8 cellular contexts compared by ENCODE assay signal in genomic region chr1:147225193-147225730, GRCh38. TPM values are rescaled to one million over a fixed set of nuclear protein-coding genes. Genes with fewer than 3 reads are reported as not detected.
DNase-seq lines count a peak whose midpoint lies in the region; ATAC-seq and TF ChIP-seq lines count a peak whose summit lies in the region.

A gene with protein sequence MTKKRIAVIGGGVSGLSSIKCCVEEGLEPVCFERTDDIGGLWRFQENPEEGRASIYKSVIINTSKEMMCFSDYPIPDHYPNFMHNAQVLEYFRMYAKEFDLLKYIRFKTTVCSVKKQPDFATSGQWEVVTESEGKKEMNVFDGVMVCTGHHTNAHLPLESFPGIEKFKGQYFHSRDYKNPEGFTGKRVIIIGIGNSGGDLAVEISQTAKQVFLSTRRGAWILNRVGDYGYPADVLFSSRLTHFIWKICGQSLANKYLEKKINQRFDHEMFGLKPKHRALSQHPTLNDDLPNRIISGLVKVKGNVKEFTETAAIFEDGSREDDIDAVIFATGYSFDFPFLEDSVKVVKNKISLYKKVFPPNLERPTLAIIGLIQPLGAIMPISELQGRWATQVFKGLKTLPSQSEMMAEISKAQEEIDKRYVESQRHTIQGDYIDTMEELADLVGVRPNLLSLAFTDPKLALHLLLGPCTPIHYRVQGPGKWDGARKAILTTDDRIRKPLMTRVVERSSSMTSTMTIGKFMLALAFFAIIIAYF (minus strand): TSS chr1:147225339. CDS start chr1:147225029, 310 bp downstream.

- TF ChIP-seq CTCF in Peyer's patch (IDR thresholded peaks at IDR 0.05) (peak; percentile 9 to 60 (median 36)), glutamatergic neuron (IDR thresholded peaks at IDR 0.05; ENCODE audit: partially characterized antibody, unreplicated experiment) (no peak), omental fat pad (IDR thresholded peaks at IDR 0.05) (peak in 1 of 3 donors; percentile 3), tibial nerve (IDR thresholded peaks at IDR 0.05) (peak; percentile 13 to 62 (median 21))

- peak within 1 kb of the TSS; percentile 79 for H3K4me3 Mint-ChIP-seq in glutamatergic neuron (ENCODE audit: unreplicated experiment)

- H3K36me3 Mint-ChIP-seq in glutamatergic neuron (ENCODE audit: unreplicated experiment), result no peaks in the 10 kb centered on the region

- no peak within 1 kb of the TSS for H3K27ac Mint-ChIP-seq in glutamatergic neuron (ENCODE audit: unreplicated experiment)

- H3K27me3 Mint-ChIP-seq in glutamatergic neuron (ENCODE audit: unreplicated experiment), result peaks cover 4% of the 10 kb centered on the region

- H3K36me3 ChIP-seq in Peyer's patch, result no peaks in the 10 kb centered on the region
- no peaks in the 10 kb centered on the region for H3K36me3 ChIP-seq in tibial nerve

- peak; percentile 76 for ATAC-seq in HG03280 (IDR thresholded peaks at IDR 0.05; ENCODE audit: unreplicated experiment)
- ATAC-seq in omental fat pad (ENCODE audit: low FRiP score), result peak; percentile 98

- peak in 1 of 2 donors; percentile 46 for TF ChIP-seq EP300 in tibial nerve (IDR thresholded peaks at IDR 0.05)

- H3K27ac ChIP-seq in Peyer's patch (peak within 1 kb of the TSS; percentile 72 to 85 (median 83)), tibial nerve (peak within 1 kb of the TSS; percentile 48 to 87 (median 66))

- H3K4me1 ChIP-seq in Peyer's patch (peaks cover 0 to 14% (median 0%) of the 10 kb centered on the region in 4 donors), tibial nerve (peaks cover 0 to 13% (median 0%) of the 10 kb centered on the region in 4 donors)

- no peaks in the 10 kb centered on the region for H3K9me3 Mint-ChIP-seq in glutamatergic neuron (ENCODE audit: unreplicated experiment)

- TF ChIP-seq POLR2A in Peyer's patch (IDR thresholded peaks at IDR 0.05) (peak; percentile 44 to 59), tibial nerve (IDR thresholded peaks at IDR 0.05) (no peak)

- peak; percentile 44 for DNase-seq in activated gamma-delta T cell treated with Interleukin-2 at 50 U/mL for 16 hours
- no peak for DNase-seq in activated gamma-delta T cell (lab: John Stamatoyannopoulos, UW)
- DNase-seq in Peyer's patch, result peak; percentile 68 to 86 (median 81)
- DNase-seq in activated naive CD4-positive, alpha-beta T cell treated with anti-CD3 and anti-CD28 coated beads, Interleukin-2, amount 50 U/mL, for 16 hours, result peak; percentile 37
- no peak for DNase-seq in glutamatergic neuron
- DNase-seq in omental fat pad (ENCODE audit: low spot score), result peak; percentile 52
- peak; percentile 39 to 70 for DNase-seq in tibial nerve (ENCODE audit: low spot score in 2 of 2)

- 0 to 1% methylated on average over 17 of the region's 17 CpGs for WGBS in tibial nerve, 2 donors

- H3K4me1 Mint-ChIP-seq in glutamatergic neuron (ENCODE audit: low read depth, unreplicated experiment), result peaks cover 10% of the 10 kb centered on the region

- H3K4me3 ChIP-seq in Peyer's patch (peak within 1 kb of the TSS; percentile 49 to 73 (median 63)), tibial nerve (peak within 1 kb of the TSS; percentile 45 to 59 (median 56))

- no peaks in the 10 kb centered on the region for H3K9me3 ChIP-seq in Peyer's patch
- no peaks in the 10 kb centered on the region for H3K9me3 ChIP-seq in tibial nerve

- H3K27me3 ChIP-seq in Peyer's patch (no peaks in the 10 kb centered on the region), tibial nerve (no peaks in the 10 kb centered on the region)

RNA-seq across cellular contexts. Expression of the gene that starts here (rescaled TPM):
- total RNA-seq in Peyer's patch (100 to 1,000 TPM in 3 of 4 donors, 10 to 100 TPM in 1; 31.4 to 156 (median 127) TPM), glutamatergic neuron (ENCODE audit: unreplicated experiment) (0.25 TPM), omental fat pad (1 to 10 TPM; 2.0 to 9.6 (median 2.8) TPM), tibial nerve (1 to 10 TPM; 2.6 to 6.3 (median 3.0) TPM)

Comparison
In these comparisons a context has a peak if more than half of its experiments do, and no peak if none do; other contexts are left out.
1. DNase-seq: peak in activated gamma-delta T cell treated with Interleukin-2 at 50 U/mL for 16 hours (single experiment), Peyer's patch (3 of 3), activated naive CD4-positive, alpha-beta T cell treated with anti-CD3 and anti-CD28 coated beads, Interleukin-2, amount 50 U/mL, for 16 hours (single experiment), omental fat pad (single experiment) and tibial nerve (2 of 2); none in activated gamma-delta T cell (single experiment) and glutamatergic neuron (single experiment).
2. POLR2A ChIP-seq: peak in Peyer's patch (2 of 2); none in tibial nerve (0 of 2).